In the genomic region with DNA sequence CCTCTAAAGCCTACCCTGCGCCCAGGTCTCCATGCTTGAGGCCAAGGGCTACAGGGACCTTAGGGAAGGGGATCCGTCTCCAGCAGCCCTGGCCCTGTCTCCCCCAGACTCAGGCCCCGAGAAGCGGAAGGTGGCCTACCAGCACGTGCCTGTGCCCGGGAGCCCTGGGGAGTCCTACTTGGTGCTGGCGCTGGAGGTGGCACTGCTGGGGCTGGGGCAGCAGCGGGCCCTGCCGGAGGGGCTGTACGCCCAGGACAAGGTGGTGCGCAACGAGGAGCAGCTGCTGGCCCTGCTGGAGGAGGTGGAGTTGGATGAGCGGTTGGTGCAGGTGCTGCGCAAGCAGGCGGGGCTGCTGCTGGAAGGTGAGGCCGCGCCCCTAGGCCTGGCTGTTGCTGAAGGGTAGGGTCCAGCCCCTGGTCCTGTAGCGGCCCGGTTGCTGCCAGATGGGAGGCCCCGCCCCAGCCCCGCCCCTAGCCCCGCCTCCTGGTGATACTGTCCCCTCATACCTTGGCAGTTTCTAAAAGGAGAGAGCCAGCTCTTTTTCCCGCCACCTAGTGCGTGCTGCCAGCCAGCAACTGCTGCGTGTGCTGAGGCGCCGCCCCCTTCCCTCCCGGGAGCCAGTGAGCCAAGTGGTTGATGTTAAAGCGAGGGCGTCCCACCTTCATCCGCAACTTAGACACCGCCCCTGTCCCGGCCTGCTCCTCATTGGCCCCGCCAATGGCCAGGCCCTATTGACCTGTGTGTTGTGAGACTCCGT, we compare ENCODE assay signal across 1 cellular context.
A peak's percentile ranks its signal among the peaks of the same experiment; 100 is the strongest.
TF ChIP-seq lines count a peak whose summit lies in the region.

No MANE protein-coding gene starts in this region.

TF ChIP-seq in K562, 482 proteins besides CTCF, POLR2A, EP300 and RAD21 (continued from another document and continues in another):
- TF ChIP-seq, protein P1, sequence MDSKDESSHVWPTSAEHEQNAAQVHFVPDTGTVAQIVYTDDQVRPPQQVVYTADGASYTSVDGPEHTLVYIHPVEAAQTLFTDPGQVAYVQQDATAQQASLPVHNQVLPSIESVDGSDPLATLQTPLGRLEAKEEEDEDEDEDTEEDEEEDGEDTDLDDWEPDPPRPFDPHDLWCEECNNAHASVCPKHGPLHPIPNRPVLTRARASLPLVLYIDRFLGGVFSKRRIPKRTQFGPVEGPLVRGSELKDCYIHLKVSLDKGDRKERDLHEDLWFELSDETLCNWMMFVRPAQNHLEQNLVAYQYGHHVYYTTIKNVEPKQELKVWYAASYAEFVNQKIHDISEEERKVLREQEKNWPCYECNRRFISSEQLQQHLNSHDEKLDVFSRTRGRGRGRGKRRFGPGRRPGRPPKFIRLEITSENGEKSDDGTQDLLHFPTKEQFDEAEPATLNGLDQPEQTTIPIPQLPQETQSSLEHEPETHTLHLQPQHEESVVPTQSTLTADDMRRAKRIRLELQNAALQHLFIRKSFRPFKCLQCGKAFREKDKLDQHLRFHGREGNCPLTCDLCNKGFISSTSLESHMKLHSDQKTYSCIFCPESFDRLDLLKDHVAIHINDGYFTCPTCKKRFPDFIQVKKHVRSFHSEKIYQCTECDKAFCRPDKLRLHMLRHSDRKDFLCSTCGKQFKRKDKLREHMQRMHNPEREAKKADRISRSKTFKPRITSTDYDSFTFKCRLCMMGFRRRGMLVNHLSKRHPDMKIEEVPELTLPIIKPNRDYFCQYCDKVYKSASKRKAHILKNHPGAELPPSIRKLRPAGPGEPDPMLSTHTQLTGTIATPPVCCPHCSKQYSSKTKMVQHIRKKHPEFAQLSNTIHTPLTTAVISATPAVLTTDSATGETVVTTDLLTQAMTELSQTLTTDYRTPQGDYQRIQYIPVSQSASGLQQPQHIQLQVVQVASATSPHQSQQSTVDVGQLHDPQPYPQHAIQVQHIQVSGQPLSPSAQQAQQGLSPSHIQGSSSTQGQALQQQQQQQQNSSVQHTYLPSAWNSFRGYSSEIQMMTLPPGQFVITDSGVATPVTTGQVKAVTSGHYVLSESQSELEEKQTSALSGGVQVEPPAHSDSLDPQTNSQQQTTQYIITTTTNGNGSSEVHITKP (IDR thresholded peaks at IDR 0.05; ENCODE audit: partially characterized antibody): no peak
- TF ChIP-seq, protein P2, sequence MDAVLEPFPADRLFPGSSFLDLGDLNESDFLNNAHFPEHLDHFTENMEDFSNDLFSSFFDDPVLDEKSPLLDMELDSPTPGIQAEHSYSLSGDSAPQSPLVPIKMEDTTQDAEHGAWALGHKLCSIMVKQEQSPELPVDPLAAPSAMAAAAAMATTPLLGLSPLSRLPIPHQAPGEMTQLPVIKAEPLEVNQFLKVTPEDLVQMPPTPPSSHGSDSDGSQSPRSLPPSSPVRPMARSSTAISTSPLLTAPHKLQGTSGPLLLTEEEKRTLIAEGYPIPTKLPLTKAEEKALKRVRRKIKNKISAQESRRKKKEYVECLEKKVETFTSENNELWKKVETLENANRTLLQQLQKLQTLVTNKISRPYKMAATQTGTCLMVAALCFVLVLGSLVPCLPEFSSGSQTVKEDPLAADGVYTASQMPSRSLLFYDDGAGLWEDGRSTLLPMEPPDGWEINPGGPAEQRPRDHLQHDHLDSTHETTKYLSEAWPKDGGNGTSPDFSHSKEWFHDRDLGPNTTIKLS (IDR thresholded peaks at IDR 0.05; ENCODE audit: borderline replicate concordance, low read depth): no peak
- 0 out of 4 replicates have a peak, but pooled peaks of 1 of the 2 experiments have one; percentile 41 for TF ChIP-seq TEAD1 (CRISPR knock-in tag; IDR thresholded peaks at IDR 0.05)
- TF ChIP-seq, protein P3, sequence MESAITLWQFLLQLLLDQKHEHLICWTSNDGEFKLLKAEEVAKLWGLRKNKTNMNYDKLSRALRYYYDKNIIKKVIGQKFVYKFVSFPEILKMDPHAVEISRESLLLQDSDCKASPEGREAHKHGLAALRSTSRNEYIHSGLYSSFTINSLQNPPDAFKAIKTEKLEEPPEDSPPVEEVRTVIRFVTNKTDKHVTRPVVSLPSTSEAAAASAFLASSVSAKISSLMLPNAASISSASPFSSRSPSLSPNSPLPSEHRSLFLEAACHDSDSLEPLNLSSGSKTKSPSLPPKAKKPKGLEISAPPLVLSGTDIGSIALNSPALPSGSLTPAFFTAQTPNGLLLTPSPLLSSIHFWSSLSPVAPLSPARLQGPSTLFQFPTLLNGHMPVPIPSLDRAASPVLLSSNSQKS (CRISPR knock-in tag; IDR thresholded peaks at IDR 0.05): no peak
- 0 out of 4 replicates have a peak, but pooled peaks of 1 of the 2 experiments have one; percentile 35 for TF ChIP-seq TBL1XR1 (IDR thresholded peaks at IDR 0.05; ENCODE audit: low read length in 2 of 2)
- TF ChIP-seq L3MBTL2 (IDR thresholded peaks at IDR 0.05): peak; percentile 42; the same call in 1 of the 2 replicates
- no peak for TF ChIP-seq GTF2F1 (IDR thresholded peaks at IDR 0.05; ENCODE audit: low read depth, low read length)
- TF ChIP-seq, protein P4, sequence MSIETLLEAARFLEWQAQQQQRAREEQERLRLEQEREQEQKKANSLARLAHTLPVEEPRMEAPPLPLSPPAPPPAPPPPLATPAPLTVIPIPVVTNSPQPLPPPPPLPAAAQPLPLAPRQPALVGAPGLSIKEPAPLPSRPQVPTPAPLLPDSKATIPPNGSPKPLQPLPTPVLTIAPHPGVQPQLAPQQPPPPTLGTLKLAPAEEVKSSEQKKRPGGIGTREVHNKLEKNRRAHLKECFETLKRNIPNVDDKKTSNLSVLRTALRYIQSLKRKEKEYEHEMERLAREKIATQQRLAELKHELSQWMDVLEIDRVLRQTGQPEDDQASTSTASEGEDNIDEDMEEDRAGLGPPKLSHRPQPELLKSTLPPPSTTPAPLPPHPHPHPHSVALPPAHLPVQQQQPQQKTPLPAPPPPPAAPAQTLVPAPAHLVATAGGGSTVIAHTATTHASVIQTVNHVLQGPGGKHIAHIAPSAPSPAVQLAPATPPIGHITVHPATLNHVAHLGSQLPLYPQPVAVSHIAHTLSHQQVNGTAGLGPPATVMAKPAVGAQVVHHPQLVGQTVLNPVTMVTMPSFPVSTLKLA (conservative IDR thresholded peaks at IDR 0.05): peak in 1 of 2 experiments; percentile 35; a peak in 1 of 4 replicates
- TF ChIP-seq TAF15 (IDR thresholded peaks at IDR 0.05; ENCODE audit: low read depth, low read length): no peak
- peak; percentile 34 for TF ChIP-seq KDM5B (IDR thresholded peaks at IDR 0.05; ENCODE audit: insufficient replicate concordance, low read depth, low read length)
- no peak for TF ChIP-seq PCBP1 (IDR thresholded peaks at IDR 0.05; ENCODE audit: low read depth, low read length, poor library complexity, severe bottlenecking)
- no peak for TF ChIP-seq ZNF830 (CRISPR knock-in tag; IDR thresholded peaks at IDR 0.05)
- no peak for TF ChIP-seq ZNF282 (CRISPR knock-in tag; IDR thresholded peaks at IDR 0.05)
- 0 out of 2 replicates have a peak, but pooled peaks have one; percentile 25 for TF ChIP-seq RFX5 (IDR thresholded peaks at IDR 0.05; ENCODE audit: low read depth, low read length)
- TF ChIP-seq HSF4 (CRISPR knock-in tag; IDR thresholded peaks at IDR 0.05; ENCODE audit: borderline replicate concordance): no peak
- TF ChIP-seq LARP7 (IDR thresholded peaks at IDR 0.05): no peak
- peak; percentile 20 for TF ChIP-seq NFYB (IDR thresholded peaks at IDR 0.05; ENCODE audit: extremely low read depth, insufficient read length)
- TF ChIP-seq, protein P5, sequence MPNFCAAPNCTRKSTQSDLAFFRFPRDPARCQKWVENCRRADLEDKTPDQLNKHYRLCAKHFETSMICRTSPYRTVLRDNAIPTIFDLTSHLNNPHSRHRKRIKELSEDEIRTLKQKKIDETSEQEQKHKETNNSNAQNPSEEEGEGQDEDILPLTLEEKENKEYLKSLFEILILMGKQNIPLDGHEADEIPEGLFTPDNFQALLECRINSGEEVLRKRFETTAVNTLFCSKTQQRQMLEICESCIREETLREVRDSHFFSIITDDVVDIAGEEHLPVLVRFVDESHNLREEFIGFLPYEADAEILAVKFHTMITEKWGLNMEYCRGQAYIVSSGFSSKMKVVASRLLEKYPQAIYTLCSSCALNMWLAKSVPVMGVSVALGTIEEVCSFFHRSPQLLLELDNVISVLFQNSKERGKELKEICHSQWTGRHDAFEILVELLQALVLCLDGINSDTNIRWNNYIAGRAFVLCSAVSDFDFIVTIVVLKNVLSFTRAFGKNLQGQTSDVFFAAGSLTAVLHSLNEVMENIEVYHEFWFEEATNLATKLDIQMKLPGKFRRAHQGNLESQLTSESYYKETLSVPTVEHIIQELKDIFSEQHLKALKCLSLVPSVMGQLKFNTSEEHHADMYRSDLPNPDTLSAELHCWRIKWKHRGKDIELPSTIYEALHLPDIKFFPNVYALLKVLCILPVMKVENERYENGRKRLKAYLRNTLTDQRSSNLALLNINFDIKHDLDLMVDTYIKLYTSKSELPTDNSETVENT (CRISPR knock-in tag; IDR thresholded peaks at IDR 0.05): peak; percentile 51; the same call in 1 of the 2 replicates
- TF ChIP-seq FOXK2 (conservative IDR thresholded peaks at IDR 0.05 in 1 of 2, IDR thresholded peaks at IDR 0.05 in 1 of 2; ENCODE audit: low read depth in 2 of 2): no peak
- peak; percentile 64 for TF ChIP-seq ZFX (CRISPR knock-in tag; IDR thresholded peaks at IDR 0.05)
- peak; percentile 58; the same call in 1 of the 2 replicates for TF ChIP-seq SP1 (CRISPR knock-in tag; IDR thresholded peaks at IDR 0.05)
- TF ChIP-seq ZNF717 (CRISPR knock-in tag; IDR thresholded peaks at IDR 0.05): 0 out of 2 replicates have a peak, but pooled peaks have one; percentile 51
- TF ChIP-seq, protein P6, sequence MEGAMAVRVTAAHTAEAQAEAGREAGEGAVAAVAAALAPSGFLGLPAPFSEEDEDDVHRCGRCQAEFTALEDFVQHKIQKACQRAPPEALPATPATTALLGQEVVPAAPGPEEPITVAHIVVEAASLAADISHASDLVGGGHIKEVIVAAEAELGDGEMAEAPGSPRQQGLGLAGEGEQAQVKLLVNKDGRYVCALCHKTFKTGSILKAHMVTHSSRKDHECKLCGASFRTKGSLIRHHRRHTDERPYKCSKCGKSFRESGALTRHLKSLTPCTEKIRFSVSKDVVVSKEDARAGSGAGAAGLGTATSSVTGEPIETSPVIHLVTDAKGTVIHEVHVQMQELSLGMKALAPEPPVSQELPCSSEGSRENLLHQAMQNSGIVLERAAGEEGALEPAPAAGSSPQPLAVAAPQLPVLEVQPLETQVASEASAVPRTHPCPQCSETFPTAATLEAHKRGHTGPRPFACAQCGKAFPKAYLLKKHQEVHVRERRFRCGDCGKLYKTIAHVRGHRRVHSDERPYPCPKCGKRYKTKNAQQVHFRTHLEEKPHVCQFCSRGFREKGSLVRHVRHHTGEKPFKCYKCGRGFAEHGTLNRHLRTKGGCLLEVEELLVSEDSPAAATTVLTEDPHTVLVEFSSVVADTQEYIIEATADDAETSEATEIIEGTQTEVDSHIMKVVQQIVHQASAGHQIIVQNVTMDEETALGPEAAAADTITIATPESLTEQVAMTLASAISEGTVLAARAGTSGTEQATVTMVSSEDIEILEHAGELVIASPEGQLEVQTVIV (CRISPR knock-in tag; IDR thresholded peaks at IDR 0.05; ENCODE audit: borderline replicate concordance): no peak
- TF ChIP-seq MED1 (CRISPR knock-in tag; IDR thresholded peaks at IDR 0.05; ENCODE audit: borderline replicate concordance): no peak
- TF ChIP-seq SIRT6 (IDR thresholded peaks at IDR 0.05; ENCODE audit: low read depth, low read length): no peak
- no peak for TF ChIP-seq PHB2 (IDR thresholded peaks at IDR 0.05; ENCODE audit: low read depth)
- TF ChIP-seq NCOA6 (IDR thresholded peaks at IDR 0.05): no peak
- no peak for TF ChIP-seq ILF3 (IDR thresholded peaks at IDR 0.05; ENCODE audit: borderline replicate concordance)
- 0 out of 4 replicates have a peak, but pooled peaks of 1 of the 2 experiments have one; percentile 53 for TF ChIP-seq FOXA3 (CRISPR knock-in tag; conservative IDR thresholded peaks at IDR 0.05 in 1 of 2, IDR thresholded peaks at IDR 0.05 in 1 of 2)
- TF ChIP-seq CREM (IDR thresholded peaks at IDR 0.05; ENCODE audit: low read depth): peak; percentile 55; the same call in 1 of the 2 replicates
- TF ChIP-seq SMARCA5 (IDR thresholded peaks at IDR 0.05): peak; percentile 67; the same call in 1 of the 2 replicates
- TF ChIP-seq, protein P7, sequence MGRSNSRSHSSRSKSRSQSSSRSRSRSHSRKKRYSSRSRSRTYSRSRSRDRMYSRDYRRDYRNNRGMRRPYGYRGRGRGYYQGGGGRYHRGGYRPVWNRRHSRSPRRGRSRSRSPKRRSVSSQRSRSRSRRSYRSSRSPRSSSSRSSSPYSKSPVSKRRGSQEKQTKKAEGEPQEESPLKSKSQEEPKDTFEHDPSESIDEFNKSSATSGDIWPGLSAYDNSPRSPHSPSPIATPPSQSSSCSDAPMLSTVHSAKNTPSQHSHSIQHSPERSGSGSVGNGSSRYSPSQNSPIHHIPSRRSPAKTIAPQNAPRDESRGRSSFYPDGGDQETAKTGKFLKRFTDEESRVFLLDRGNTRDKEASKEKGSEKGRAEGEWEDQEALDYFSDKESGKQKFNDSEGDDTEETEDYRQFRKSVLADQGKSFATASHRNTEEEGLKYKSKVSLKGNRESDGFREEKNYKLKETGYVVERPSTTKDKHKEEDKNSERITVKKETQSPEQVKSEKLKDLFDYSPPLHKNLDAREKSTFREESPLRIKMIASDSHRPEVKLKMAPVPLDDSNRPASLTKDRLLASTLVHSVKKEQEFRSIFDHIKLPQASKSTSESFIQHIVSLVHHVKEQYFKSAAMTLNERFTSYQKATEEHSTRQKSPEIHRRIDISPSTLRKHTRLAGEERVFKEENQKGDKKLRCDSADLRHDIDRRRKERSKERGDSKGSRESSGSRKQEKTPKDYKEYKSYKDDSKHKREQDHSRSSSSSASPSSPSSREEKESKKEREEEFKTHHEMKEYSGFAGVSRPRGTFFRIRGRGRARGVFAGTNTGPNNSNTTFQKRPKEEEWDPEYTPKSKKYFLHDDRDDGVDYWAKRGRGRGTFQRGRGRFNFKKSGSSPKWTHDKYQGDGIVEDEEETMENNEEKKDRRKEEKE (IDR thresholded peaks at IDR 0.05; ENCODE audit: borderline replicate concordance in 1 of 2, control insufficient read depth in 1 of 2, low read depth in 2 of 2, low read length in 1 of 2): no peak
- TF ChIP-seq, protein P8, sequence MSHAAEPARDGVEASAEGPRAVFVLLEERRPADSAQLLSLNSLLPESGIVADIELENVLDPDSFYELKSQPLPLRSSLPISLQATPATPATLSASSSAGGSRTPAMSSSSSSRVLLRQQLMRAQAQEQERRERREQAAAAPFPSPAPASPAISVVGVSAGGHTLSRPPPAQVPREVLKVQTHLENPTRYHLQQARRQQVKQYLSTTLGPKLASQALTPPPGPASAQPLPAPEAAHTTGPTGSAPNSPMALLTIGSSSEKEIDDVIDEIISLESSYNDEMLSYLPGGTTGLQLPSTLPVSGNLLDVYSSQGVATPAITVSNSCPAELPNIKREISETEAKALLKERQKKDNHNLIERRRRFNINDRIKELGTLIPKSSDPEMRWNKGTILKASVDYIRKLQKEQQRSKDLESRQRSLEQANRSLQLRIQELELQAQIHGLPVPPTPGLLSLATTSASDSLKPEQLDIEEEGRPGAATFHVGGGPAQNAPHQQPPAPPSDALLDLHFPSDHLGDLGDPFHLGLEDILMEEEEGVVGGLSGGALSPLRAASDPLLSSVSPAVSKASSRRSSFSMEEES (CRISPR knock-in tag; IDR thresholded peaks at IDR 0.05): no peak
- peak; percentile 52 for TF ChIP-seq CHD1 (IDR thresholded peaks at IDR 0.05; ENCODE audit: low read length)
- TF ChIP-seq RBFOX2 (IDR thresholded peaks at IDR 0.05; ENCODE audit: low read depth, low read length): peak; percentile 57
- TF ChIP-seq TBP (optimal IDR thresholded peaks at IDR 0.05; ENCODE audit: low read depth, low read length): peak; percentile 21
- no peak for TF ChIP-seq ZNF57 (CRISPR knock-in tag; IDR thresholded peaks at IDR 0.05)
- TF ChIP-seq SNRNP70 (optimal IDR thresholded peaks at IDR 0.05; ENCODE audit: low read depth, low read length): no peak
- TF ChIP-seq KLF10 (CRISPR knock-in tag; IDR thresholded peaks at IDR 0.05): no peak
- no peak for TF ChIP-seq RBM39 (optimal IDR thresholded peaks at IDR 0.05; ENCODE audit: low read depth, low read length)
